ENCODE assay signal across 8 cellular contexts in genomic region chr10:125897317-125897716, GRCh38. TPM values are rescaled to one million over a fixed set of nuclear protein-coding genes. Genes with fewer than 3 reads are reported as not detected.
DNase-seq lines count a peak whose midpoint lies in the region; ATAC-seq and TF ChIP-seq lines count a peak whose summit lies in the region.
"Not testable (repeated sequence)": the region's sequence is repeated elsewhere in the genome, so short reads cannot be mapped to it uniquely, and the experiment has no call there.

No MANE protein-coding gene starts in this region.

- TF ChIP-seq POLR2A in uterus (IDR thresholded peaks at IDR 0.05): not testable (repeated sequence)

- H3K36me3 Mint-ChIP-seq in Caco-2 (ENCODE audit: insufficient read depth, unreplicated experiment): peaks cover 11% of the 10 kb centered on the region
- H3K36me3 Mint-ChIP-seq in activated T-cell treated with anti-CD3 and anti-CD28 coated beads, Interleukin-2, amount 50 U/mL, for 72 hours (ENCODE audit: insufficient read depth in 2 of 2); mesothelial cell of epicardium: not testable (repeated sequence)

- not testable (repeated sequence) for TF ChIP-seq CTCF in Caco-2 (IDR thresholded peaks at IDR 0.05; ENCODE audit: insufficient read depth in 1 of 2, low read depth in 1 of 2, low read length in 1 of 2, severe bottlenecking in 1 of 2, unreplicated experiment in 1 of 2); PC-9 (conservative IDR thresholded peaks at IDR 0.05); mammary epithelial cell (conservative IDR thresholded peaks at IDR 0.05 in 1 of 2, IDR thresholded peaks at IDR 0.05 in 1 of 2; ENCODE audit: extremely low read depth in 1 of 2, insufficient read depth in 1 of 2, low read depth in 1 of 2, low read length in 2 of 2); fibroblast of the aortic adventitia (IDR thresholded peaks at IDR 0.05; ENCODE audit: insufficient read depth, low read length); mesothelial cell of epicardium (IDR thresholded peaks at IDR 0.05; ENCODE audit: unreplicated experiment); psoas muscle (IDR thresholded peaks at IDR 0.05); uterus (IDR thresholded peaks at IDR 0.05)

- H3K4me1 Mint-ChIP-seq in Caco-2 (ENCODE audit: low read depth, unreplicated experiment): peaks cover 12% of the 10 kb centered on the region
- not testable (repeated sequence) for H3K4me1 Mint-ChIP-seq in activated T-cell treated with anti-CD3 and anti-CD28 coated beads, Interleukin-2, amount 50 U/mL, for 72 hours (ENCODE audit: low read depth)
- peaks cover 34% of the 10 kb centered on the region for H3K4me1 Mint-ChIP-seq in mesothelial cell of epicardium

- H3K9me2 ChIP-seq in PC-9 (ENCODE audit: insufficient read depth): not testable (repeated sequence)

- not testable (repeated sequence) for H3K4me3 ChIP-seq in Caco-2 (ENCODE audit: low read depth, low read length)
- H3K4me3 ChIP-seq in PC-9 (peak overlapping the region; percentile 75; the same call in 1 of the 2 replicates), mammary epithelial cell (replicated peaks in 1 of 3; ENCODE audit: insufficient read depth in 1 of 3, low read depth in 2 of 3, low read length in 3 of 3) (peak overlapping the region; percentile 38 to 79 (median 58)), fibroblast of the aortic adventitia (ENCODE audit: low read depth, low read length) (peak overlapping the region; percentile 75), psoas muscle (peak overlapping the region; percentile 85), uterus (peak overlapping the region; percentile 56 to 63)

- 30% methylated on average over 4 of the region's 4 CpGs for WGBS in mammary epithelial cell (ENCODE audit: low coverage, missing lambda C conversion rate)
- WGBS in psoas muscle, 3 donors: 26 to 37% (median 31%) methylated on average over 4 of the region's 4 CpGs

- H3K27ac ChIP-seq in PC-9 (0 out of 2 replicates have a peak overlapping the region, but pooled peaks have one; percentile 92), mammary epithelial cell (ENCODE audit: insufficient read depth, low read depth, low read length) (peak overlapping the region; percentile 40)
- H3K27ac ChIP-seq in psoas muscle, uterus: not testable (repeated sequence)

- H3K27me3 ChIP-seq in Caco-2 (replicated peaks; ENCODE audit: control insufficient read depth, insufficient read depth, low read length); PC-9 (ENCODE audit: insufficient read depth, low read depth); mammary epithelial cell (ENCODE audit: insufficient read depth, low read length); psoas muscle (ENCODE audit: insufficient read depth in 3 of 3, low read length in 2 of 3); uterus: not testable (repeated sequence)

- in situ Hi-C loops in mammary epithelial cell (cut with MboI; ENCODE audit: low sequenced_read_pairs in 2 of 2): not testable (repeated sequence)

- H3K4me3 Mint-ChIP-seq in Caco-2 (ENCODE audit: unreplicated experiment) (peak overlapping the region; percentile 79), mesothelial cell of epicardium (peak overlapping the region; percentile 94)
- peak overlapping the region; percentile 90 to 91 for H3K4me3 Mint-ChIP-seq in activated T-cell treated with anti-CD3 and anti-CD28 coated beads, Interleukin-2, amount 50 U/mL, for 72 hours

- H3K9me3 Mint-ChIP-seq in Caco-2 (ENCODE audit: unreplicated experiment); activated T-cell treated with anti-CD3 and anti-CD28 coated beads, Interleukin-2, amount 50 U/mL, for 72 hours; mesothelial cell of epicardium: not testable (repeated sequence)

- H2AFZ ChIP-seq in PC-9 (peak overlapping the region; percentile 79; the same call in 1 of the 2 replicates), mammary epithelial cell (ENCODE audit: low read depth, low read length) (peak overlapping the region; percentile 78)

- H3K4me1 ChIP-seq in Caco-2 (peaks cover 15% of the 10 kb centered on the region), PC-9 (replicated peaks; ENCODE audit: insufficient read depth) (peaks cover 32% of the 10 kb centered on the region), mammary epithelial cell (ENCODE audit: insufficient read depth, low read length) (peaks cover 19% of the 10 kb centered on the region), psoas muscle (peaks cover 11% of the 10 kb centered on the region)
- not testable (repeated sequence) for H3K4me1 ChIP-seq in uterus

- not testable (repeated sequence) for H3F3A ChIP-seq in PC-9 (ENCODE audit: insufficient read depth, low read depth)

- ATAC-seq in activated T-cell treated with anti-CD3 and anti-CD28 coated beads, Interleukin-2, amount 50 U/mL, for 72 hours (replicated peaks in 1 of 2); psoas muscle: not testable (repeated sequence)

- CTCF ChIA-PET in Caco-2 (lab: Charles Lee) (interaction anchor here (1.1 kb wide), 2 partner anchors 15 to 74 kb away, joined by 4 to 7 read pairs; partner anchors contain the start of genes BCCIP and UROS), PC-9 (lab: Charles Lee) (interaction anchor here (0.6 to 0.7 kb wide), 2 partner anchors 320 to 787 kb away, joined by 6 to 9 read pairs; no protein-coding TSS in a partner anchor)
- CTCF ChIA-PET in mammary epithelial cell (lab: Charles Lee; ENCODE audit: low non-redundant PET): not testable (repeated sequence)

- H3K4me2 ChIP-seq in PC-9 (peak overlapping the region; percentile 79), mammary epithelial cell (ENCODE audit: insufficient read depth, low read depth, low read length) (peak overlapping the region; percentile 72)

- not testable (repeated sequence) for DNase-seq in Caco-2; PC-9; activated T-cell treated with anti-CD3 and anti-CD28 coated beads, Interleukin-2, amount 50 U/mL, for 72 hours; mammary epithelial cell; mesothelial cell of epicardium (ENCODE audit: low spot score in 2 of 2, unreplicated experiment in 2 of 2); psoas muscle; uterus
- peak; percentile 71 for DNase-seq in fibroblast of the aortic adventitia (ENCODE audit: low read depth)

- H3K79me2 ChIP-seq in PC-9 (ENCODE audit: low read depth) (peaks cover 39% of the 10 kb centered on the region), mammary epithelial cell (ENCODE audit: insufficient read depth, low read length) (peaks cover 36% of the 10 kb centered on the region)

- H3K9me3 ChIP-seq in Caco-2; PC-9 (ENCODE audit: insufficient read depth, low read depth); mammary epithelial cell (replicated peaks; ENCODE audit: insufficient read depth, low read length); psoas muscle; uterus: not testable (repeated sequence)

- dilution Hi-C loops in mammary epithelial cell (cut with HindIII; ENCODE audit: low sequenced_read_pairs): not testable (repeated sequence)

- not testable (repeated sequence) for H3K27me3 Mint-ChIP-seq in Caco-2 (ENCODE audit: insufficient read depth, unreplicated experiment); mesothelial cell of epicardium (ENCODE audit: low read depth)
- H3K27me3 Mint-ChIP-seq in activated T-cell treated with anti-CD3 and anti-CD28 coated beads, Interleukin-2, amount 50 U/mL, for 72 hours (ENCODE audit: low read depth): peaks cover 24% of the 10 kb centered on the region

- H3K9ac ChIP-seq in mammary epithelial cell (ENCODE audit: insufficient read depth, low read length): not testable (repeated sequence)

- intact Hi-C loops in Caco-2 (cut with micrococcal nuclease; ENCODE audit: unreplicated experiment); PC-9 (cut with micrococcal nuclease; ENCODE audit: unreplicated experiment); mammary epithelial cell (cut with micrococcal nuclease); psoas muscle (cut with DNase I); uterus (cut with DNase I; ENCODE audit: low total_unique reads): not testable (repeated sequence)

- BruUV-seq in Caco-2 (replicated peaks; lab: Mats Ljungman, UMichigan); PC-9 (replicated peaks; lab: Mats Ljungman, UMichigan); mammary epithelial cell (replicated peaks; lab: Mats Ljungman, UMichigan): not testable (repeated sequence)

- not testable (repeated sequence) for H3K36me3 ChIP-seq in Caco-2 (ENCODE audit: control insufficient read depth, insufficient read depth, low read length); PC-9 (ENCODE audit: low read depth); mammary epithelial cell (ENCODE audit: insufficient read depth, low read length); psoas muscle (ENCODE audit: insufficient read depth in 1 of 2, low read depth in 1 of 2); uterus

- POLR2A ChIA-PET in Caco-2 (lab: Charles Lee): interaction anchor here (0.5 kb wide), 1 partner anchor 17 kb away, joined by 3 read pairs; no protein-coding TSS in a partner anchor
- POLR2A ChIA-PET in PC-9 (lab: Charles Lee; ENCODE audit: unreplicated experiment): not testable (repeated sequence)

- H3K27ac Mint-ChIP-seq in Caco-2 (ENCODE audit: unreplicated experiment): peak overlapping the region; percentile 72
- peak overlapping the region; percentile 33 for H3K27ac Mint-ChIP-seq in activated T-cell treated with anti-CD3 and anti-CD28 coated beads, Interleukin-2, amount 50 U/mL, for 72 hours
- H3K27ac Mint-ChIP-seq in mesothelial cell of epicardium: peak overlapping the region; percentile 76

- not testable (repeated sequence) for H4K20me1 ChIP-seq in PC-9 (ENCODE audit: insufficient read depth); mammary epithelial cell (ENCODE audit: insufficient read depth, low read length)

RNA-seq across cellular contexts. Expression of gene FANK1, which starts 1.0 kb away (rescaled TPM):
- 0.49 and 0.73 TPM in 2 replicates for total RNA-seq in Caco-2 (2022)
- 21.4 and 24.7 TPM in 2 replicates for total RNA-seq in PC-9 (2021)
- 1 to 10 TPM in 1 of 2 donors, not detected in 1; 1.1 TPM for total RNA-seq in activated T-cell treated with anti-CD3 and anti-CD28 coated beads, Interleukin-2, amount 50 U/mL, for 72 hours
- total RNA-seq in mammary epithelial cell: 1 to 10 TPM; 3.4 to 6.2 TPM
- 3.1 TPM for polyA plus RNA-seq in mammary epithelial cell
- not detected for polyA minus RNA-seq in mammary epithelial cell
- total RNA-seq in fibroblast of the aortic adventitia (ENCODE audit: low replicate concordance): 2.3 and 20.4 TPM in 2 replicates
- total RNA-seq in mesothelial cell of epicardium: 10.1 to 11.0 TPM (median 10.2 TPM) in 3 replicates
- under 1 TPM in 1 of 4 donors, not detected in 3; 0.49 TPM for total RNA-seq in psoas muscle
- under 1 TPM; 0.23 to 0.31 (median 0.27) TPM for polyA plus RNA-seq in psoas muscle
- 1 to 10 TPM in 3 of 4 donors, under 1 TPM in 1; 0.26 to 6.8 (median 4.6) TPM for total RNA-seq in uterus

RNA-seq across cellular contexts. Expression of gene DHX32, which starts 16.2 kb away (rescaled TPM):
- total RNA-seq in Caco-2 (2022) (24.8 and 25.0 TPM in 2 replicates), PC-9 (2021) (50.4 and 51.0 TPM in 2 replicates), mammary epithelial cell (10 to 100 TPM; 46.4 to 53.7 TPM), fibroblast of the aortic adventitia (ENCODE audit: low replicate concordance) (20.2 and 31.3 TPM in 2 replicates), mesothelial cell of epicardium (30.0 to 33.0 TPM (median 31.0 TPM) in 3 replicates), psoas muscle (10 to 100 TPM; 21.5 to 35.2 (median 32.7) TPM), uterus (100 to 1,000 TPM in 1 of 4 donors, 10 to 100 TPM in 3; 13.5 to 105 (median 30.9) TPM)
- 10 to 100 TPM; 24.4 to 34.4 TPM for total RNA-seq in activated T-cell treated with anti-CD3 and anti-CD28 coated beads, Interleukin-2, amount 50 U/mL, for 72 hours
- polyA plus RNA-seq in mammary epithelial cell (31.8 TPM), psoas muscle (10 to 100 TPM; 20.2 to 47.7 (median 25.8) TPM)
- polyA minus RNA-seq in mammary epithelial cell: 45.5 TPM
